8 cellular contexts compared by ENCODE assay signal in the genomic region with DNA sequence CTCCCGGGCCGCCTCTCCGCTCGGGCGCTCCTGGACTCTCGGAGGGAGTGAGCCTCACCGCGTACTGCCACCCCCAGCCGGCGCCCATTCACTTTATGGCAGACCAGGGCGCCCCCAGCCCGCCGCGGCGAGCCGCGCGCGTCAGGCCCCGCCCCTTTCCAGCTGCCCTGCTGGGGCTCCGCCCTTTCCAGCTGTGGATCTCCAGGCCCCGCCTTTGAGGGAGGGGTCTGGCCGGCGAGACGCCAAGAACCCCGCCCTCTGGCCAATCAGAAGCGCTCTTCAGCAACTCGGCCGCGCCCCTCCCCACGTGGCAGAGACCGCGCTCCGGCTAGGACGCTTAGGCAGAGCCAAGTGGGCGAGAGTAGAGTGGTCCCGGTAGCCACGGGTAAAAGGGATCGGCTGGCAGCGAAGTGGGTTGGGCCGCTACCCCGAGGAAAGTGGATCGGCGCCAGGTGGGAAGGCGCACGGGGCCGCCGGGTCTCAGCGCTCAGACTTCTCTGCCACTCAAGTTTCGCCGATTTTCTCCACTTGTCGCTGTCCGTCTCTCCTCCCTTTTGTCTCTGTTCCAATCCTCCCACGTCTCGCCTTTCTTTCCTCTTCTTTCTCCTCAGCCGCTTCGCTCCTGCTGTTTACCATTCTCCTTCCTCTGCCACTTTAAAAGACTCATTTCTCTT. TPM values are rescaled to one million over a fixed set of nuclear protein-coding genes. Genes with fewer than 3 reads are reported as not detected.
DNase-seq lines count a peak whose midpoint lies in the region; ATAC-seq and TF ChIP-seq lines count a peak whose summit lies in the region.

A gene (minus strand): TSS at position 69 of the 674 bp plus-strand sequence. CDS start 9,432 bp downstream, outside the sequence.

- peak; percentile 33 for ATAC-seq in GM21528 (IDR thresholded peaks at IDR 0.05; ENCODE audit: low FRiP score, unreplicated experiment)

- in situ Hi-C loops in astrocyte of the cerebellum (cut with HindIII; ENCODE audit: low sequenced_read_pairs), result no loop called here

- no peaks in the 10 kb centered on the region for H3K27me3 ChIP-seq in uterus

- peak; percentile 84 for DNase-seq in DMS114 treated with DMSO at 0.1 percent for 48 hours (lab: John Stamatoyannopoulos, UW; ENCODE audit: unreplicated experiment)
- peak; percentile 81 for DNase-seq in M059J (ENCODE audit: low read depth)
- peak; percentile 85 for DNase-seq in T-helper 9 cell
- DNase-seq in astrocyte of the cerebellum (ENCODE audit: low read depth), result peak; percentile 65
- peak; percentile 95 for DNase-seq in hepatic stellate cell (ENCODE audit: low spot score)
- peak; percentile 79 for DNase-seq in renal cortical epithelial cell (ENCODE audit: low read depth)
- peak; percentile 91 to 96 for DNase-seq in uterus

- H3K27ac ChIP-seq in uterus, result no peak within 1 kb of the TSS

- intact Hi-C loops in uterus (cut with DNase I; ENCODE audit: low total_unique reads), result no loop called here

- H3K9me3 ChIP-seq in uterus, result no peaks in the 10 kb centered on the region

- peak in 1 of 2 donors; percentile 33 for TF ChIP-seq POLR2A in uterus (IDR thresholded peaks at IDR 0.05)

- peaks cover 0 to 11% of the 10 kb centered on the region in 2 donors for H3K4me1 ChIP-seq in uterus

- TF ChIP-seq CTCF in astrocyte of the cerebellum (IDR thresholded peaks at IDR 0.05; ENCODE audit: low read depth, low read length, missing control alignments) (no peak), uterus (IDR thresholded peaks at IDR 0.05) (peak in 2 of 4 experiments; percentile 17 to 19)

- H3K36me3 ChIP-seq in uterus, result no peaks in the 10 kb centered on the region

- H3K4me3 ChIP-seq in astrocyte of the cerebellum (ENCODE audit: low read depth, low read length) (peak within 1 kb of the TSS; percentile 57), uterus (peak within 1 kb of the TSS; percentile 42 to 43)

RNA-seq across cellular contexts. Expression of the gene that starts here (rescaled TPM):
- total RNA-seq in M059J (2014; rRNA removed; shearing (Covaris generic)), result not detected in 2 replicates
- total RNA-seq in renal cortical epithelial cell (1.7 and 2.2 TPM in 2 replicates), uterus (not detected)

Comparison
In these comparisons a context has a peak if more than half of its experiments do, and no peak if none do; other contexts are left out.
1. Peak in DNase-seq in M059J; RNA of the gene not detected or under 1 TPM.
2. Peak in DNase-seq and H3K4me3 ChIP-seq in uterus; RNA of the gene not detected or under 1 TPM.